In genomic region chr9:34958411-34958982, GRCh38 we compare ENCODE assay signal across 8 cellular contexts. TPM values are rescaled to one million over a fixed set of nuclear protein-coding genes. Genes with fewer than 3 reads are reported as not detected.
A peak's percentile ranks its signal among the peaks of the same experiment; 100 is the strongest.
DNase-seq lines count a peak whose midpoint lies in the region; ATAC-seq and TF ChIP-seq lines count a peak whose summit lies in the region.
"Had no signal": no experiment of that assay in that cellular context is flagged by ENCODE, and none has a peak within 500 bp of the region (broad histone marks: within the 10 kb centered on the region; RNA-seq: fewer than 3 reads in every experiment).

No MANE protein-coding gene starts in this region.

- CTCF ChIA-PET in WTC11 (lab: Charles Lee) = interaction anchor here (1.3 kb wide), 1 partner anchor 59 kb away, joined by 4 read pairs; no protein-coding TSS in a partner anchor

- H3K27me3 ChIP-seq in iPS-20b (ENCODE audit: insufficient read depth, low read length) (peaks cover 57% of the 10 kb centered on the region), upper lobe of right lung (peaks cover 55% of the 10 kb centered on the region)

- POLR2A ChIA-PET in WTC11 (lab: Charles Lee) = no interaction called here

- intact Hi-C loops in upper lobe of right lung (cut with DNase I) = no loop called here

- H3K4me3 Mint-ChIP-seq in WTC11 = peak overlapping the region; percentile 63
- peak overlapping the region; percentile 15 to 49 for H3K4me3 Mint-ChIP-seq in stimulated activated naive B cell treated with anti-CD40 and anti-IgM and Interleukin-4, amounts not matched to agents 10 μg/mL and 1 μg/mL and 100 μg/mL, for 72 hours

- no peaks in the 10 kb centered on the region for H3K9me3 Mint-ChIP-seq in WTC11
- H3K9me3 Mint-ChIP-seq in stimulated activated naive B cell treated with anti-CD40 and anti-IgM and Interleukin-4, amounts not matched to agents 10 μg/mL and 1 μg/mL and 100 μg/mL, for 72 hours = no peaks in the 10 kb centered on the region

- H3K27ac Mint-ChIP-seq in WTC11 = no peak overlapping the region
- H3K27ac Mint-ChIP-seq in stimulated activated naive B cell treated with anti-CD40 and anti-IgM and Interleukin-4, amounts not matched to agents 10 μg/mL and 1 μg/mL and 100 μg/mL, for 72 hours = no peak overlapping the region

- peaks cover 19% of the 10 kb centered on the region for H3K4me1 Mint-ChIP-seq in WTC11
- peaks cover 10 to 14% of the 10 kb centered on the region in 2 donors for H3K4me1 Mint-ChIP-seq in stimulated activated naive B cell treated with anti-CD40 and anti-IgM and Interleukin-4, amounts not matched to agents 10 μg/mL and 1 μg/mL and 100 μg/mL, for 72 hours

- peak overlapping the region; percentile 52; the same call in 1 of the 2 replicates for H3K4me3 ChIP-seq in iPS-20b (ENCODE audit: low read length)
- no peak overlapping the region for H3K4me3 ChIP-seq in upper lobe of right lung

- H3K4me1 ChIP-seq in iPS-20b (ENCODE audit: insufficient read depth, low read length) (peaks cover 15% of the 10 kb centered on the region), upper lobe of right lung (peaks cover 6% of the 10 kb centered on the region)

- H3K36me3 Mint-ChIP-seq in WTC11 = no peaks in the 10 kb centered on the region
- no peaks in the 10 kb centered on the region for H3K36me3 Mint-ChIP-seq in stimulated activated naive B cell treated with anti-CD40 and anti-IgM and Interleukin-4, amounts not matched to agents 10 μg/mL and 1 μg/mL and 100 μg/mL, for 72 hours

- DNase-seq in WTC11 (ENCODE audit: low spot score) = no peak
- no peak for DNase-seq in stimulated activated naive B cell treated with anti-CD40 and anti-IgM and Interleukin-4, amounts not matched to agents 10 μg/mL and 1 μg/mL and 100 μg/mL, for 72 hours
- DNase-seq in kidney glomerular epithelial cell (lab: John Stamatoyannopoulos, UW) = no peak
- no peak for DNase-seq in upper lobe of right lung
- DNase-seq: activated CD4-positive, CD25-positive, alpha-beta regulatory T cell treated with anti-CD3 and anti-CD28 coated beads, Interleukin-2, amount 50 U/mL, for 72 hours had no signal

- no peak overlapping the region for H3K9ac ChIP-seq in iPS-20b (ENCODE audit: low read depth, low read length)

- ATAC-seq in HG02759 (IDR thresholded peaks at IDR 0.05; ENCODE audit: unreplicated experiment) (peak; percentile 9), WTC11 (no peak), GM18873 (IDR thresholded peaks at IDR 0.05; ENCODE audit: low FRiP score, unreplicated experiment) (no peak), upper lobe of right lung (no peak)
- ATAC-seq in stimulated activated naive B cell treated with anti-CD40 and anti-IgM and Interleukin-4, amounts not matched to agents 10 μg/mL and 1 μg/mL and 100 μg/mL, for 72 hours (replicated peaks) = no peak

- no peak overlapping the region for H3K27ac ChIP-seq in iPS-20b (ENCODE audit: low read length)
- H3K27ac ChIP-seq in upper lobe of right lung = no peak overlapping the region

- H3K27me3 Mint-ChIP-seq in WTC11 (ENCODE audit: low read depth) = peaks cover 62% of the 10 kb centered on the region
- H3K27me3 Mint-ChIP-seq in stimulated activated naive B cell treated with anti-CD40 and anti-IgM and Interleukin-4, amounts not matched to agents 10 μg/mL and 1 μg/mL and 100 μg/mL, for 72 hours = peaks cover 41 to 67% of the 10 kb centered on the region in 2 donors

- no peak for TF ChIP-seq CTCF in WTC11 (IDR thresholded peaks at IDR 0.05)
- no peak for TF ChIP-seq CTCF in upper lobe of right lung (IDR thresholded peaks at IDR 0.05)

- no peaks in the 10 kb centered on the region for H3K36me3 ChIP-seq in iPS-20b (ENCODE audit: insufficient read depth, low read depth, low read length)
- H3K36me3 ChIP-seq in upper lobe of right lung = no peaks in the 10 kb centered on the region

- H3K9me3 ChIP-seq in iPS-20b (ENCODE audit: insufficient read depth, low read depth, low read length) (no peaks in the 10 kb centered on the region), upper lobe of right lung (no peaks in the 10 kb centered on the region)

TF ChIP-seq in WTC11, 78 proteins besides CTCF, POLR2A, EP300 and RAD21:
- TF ChIP-seq TCF7 (CRISPR knock-in tag; IDR thresholded peaks at IDR 0.05; ENCODE audit: low read depth) = no peak
- no peak for TF ChIP-seq NR2C2 (CRISPR knock-in tag; IDR thresholded peaks at IDR 0.05)
- TF ChIP-seq MXD4 (CRISPR knock-in tag; IDR thresholded peaks at IDR 0.05; ENCODE audit: borderline replicate concordance) = no peak
- TF ChIP-seq SP1 (CRISPR knock-in tag; conservative IDR thresholded peaks at IDR 0.05) = no peak
- TF ChIP-seq SOX15 (CRISPR knock-in tag; IDR thresholded peaks at IDR 0.05) = no peak
- TF ChIP-seq ZNF317 (CRISPR knock-in tag; IDR thresholded peaks at IDR 0.05; ENCODE audit: borderline replicate concordance, low read depth) = no peak
- TF ChIP-seq ETV6 (CRISPR knock-in tag; IDR thresholded peaks at IDR 0.05) = no peak
- TF ChIP-seq FOXP4 (CRISPR knock-in tag; IDR thresholded peaks at IDR 0.05) = no peak
- no peak for TF ChIP-seq CBFB (CRISPR knock-in tag; IDR thresholded peaks at IDR 0.05; ENCODE audit: low read depth)
- no peak for TF ChIP-seq E2F1 (CRISPR knock-in tag; IDR thresholded peaks at IDR 0.05)
- TF ChIP-seq MYBL2 (CRISPR knock-in tag; IDR thresholded peaks at IDR 0.05) = no peak
- no peak for TF ChIP-seq ZBTB43 (CRISPR knock-in tag; IDR thresholded peaks at IDR 0.05)
- no peak for TF ChIP-seq CDX4 (CRISPR knock-in tag; IDR thresholded peaks at IDR 0.05; ENCODE audit: borderline replicate concordance)
- TF ChIP-seq EMX1 (CRISPR knock-in tag; IDR thresholded peaks at IDR 0.05) = no peak
- no peak for TF ChIP-seq AR (CRISPR knock-in tag; IDR thresholded peaks at IDR 0.05)

RNA-seq across cellular contexts. Expression of gene PHF24, which starts 0.4 kb away (rescaled TPM):
- total RNA-seq in WTC11 (2021) (0.34 to 0.59 TPM (median 0.53 TPM) in 3 replicates), upper lobe of right lung (0.23 TPM)

RNA-seq across cellular contexts. Expression of gene DNAJB5, which starts 31.0 kb away (rescaled TPM):
- total RNA-seq in WTC11 (2021) (26.7 to 30.0 TPM (median 28.6 TPM) in 3 replicates), upper lobe of right lung (8.3 TPM)
